Comparison of ENCODE assay signal across 11 cellular contexts in genomic region chr6:110102411-110102810, GRCh38.
"Had no signal": no experiment of that assay in that cellular context is flagged by ENCODE, and none has a peak within 500 bp of the region (broad histone marks: within the 10 kb centered on the region; RNA-seq: fewer than 3 reads in every experiment).

No MANE protein-coding gene starts in this region.

- H3K27me3 ChIP-seq: body of pancreas, uterus had no signal

- H3K9me3 ChIP-seq: body of pancreas, uterus had no signal

- H3K4me3 ChIP-seq: body of pancreas, uterus had no signal

- H3K36me3 ChIP-seq: uterus had no signal

- H3K27ac ChIP-seq: body of pancreas, parathyroid adenoma, uterus had no signal

- H3K4me1 ChIP-seq: parathyroid adenoma, uterus had no signal

- DNase-seq: activated CD4-positive, alpha-beta T cell treated with anti-CD3 and anti-CD28 coated beads, Interleukin-2, amount 50 U/mL, for 48 hours; activated CD4-positive, CD25-positive, alpha-beta regulatory T cell treated with anti-CD3 and anti-CD28 coated beads, Interleukin-2, amount 50 U/mL, for 72 hours; activated CD8-positive, alpha-beta memory T cell treated with anti-CD3 and anti-CD28 coated beads, Interleukin-2, amount 10 ng/mL, durations not matched to agents 7 days and 5 days; activated effector memory CD4-positive, alpha-beta T cell treated with anti-CD3 and anti-CD28 coated beads, Interleukin-2, amount 50 U/mL, for 16 hours; activated T-cell treated with anti-CD3 and anti-CD28 coated beads, Interleukin-2, amount 50 U/mL, for 24 hours; amniotic stem cell; body of pancreas; effector memory CD4-positive, alpha-beta T cell; hippocampal formation; uterus had no signal

- ATAC-seq: activated CD8-positive, alpha-beta memory T cell treated with anti-CD3 and anti-CD28 coated beads, Interleukin-2, amount 10 ng/mL, durations not matched to agents 7 days and 5 days; body of pancreas had no signal
